Comparison of ENCODE assay signal across 32 cellular contexts in the genomic region with DNA sequence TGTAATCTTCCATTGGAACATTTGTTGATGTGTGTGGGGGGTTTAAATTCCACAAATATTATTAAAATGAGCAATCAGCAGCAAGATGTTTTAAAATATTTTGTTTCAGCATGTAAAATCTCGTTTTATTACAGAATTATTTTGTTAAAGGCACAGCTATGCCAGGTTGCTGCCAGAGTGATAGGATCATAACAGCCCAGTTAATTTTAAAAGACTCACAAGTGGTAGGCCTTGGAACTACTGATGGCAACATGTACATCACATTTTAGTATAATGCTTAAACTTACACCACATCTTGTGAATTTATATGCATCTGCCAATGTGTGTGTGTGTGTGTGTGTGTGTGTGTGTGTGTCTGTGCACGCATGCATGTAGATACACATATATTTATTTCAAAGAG.
DNase-seq lines count a peak whose midpoint lies in the region; ATAC-seq and TF ChIP-seq lines count a peak whose summit lies in the region.
"Had no signal": no experiment of that assay in that cellular context is flagged by ENCODE, and none has a peak within 500 bp of the region (broad histone marks: within the 10 kb centered on the region; RNA-seq: fewer than 3 reads in every experiment).

No MANE protein-coding gene starts in this region.

- H3K9me3 ChIP-seq in breast epithelium (no peaks in the 10 kb centered on the region), osteoblast (ENCODE audit: low read depth, low read length) (no peaks in the 10 kb centered on the region)
- H3K9me3 ChIP-seq: neutrophil, SJSA1, stomach, tibial nerve had no signal

- H3K27ac Mint-ChIP-seq in activated CD4-positive, alpha-beta T cell treated with anti-CD3 and anti-CD28 coated beads, Interleukin-2, amount 10 ng/mL, durations not matched to agents 7 days and 5 days = no peak overlapping the region
- H3K27ac Mint-ChIP-seq: activated CD8-positive, alpha-beta T cell treated with anti-CD3 and anti-CD28 coated beads for 36 hours; activated naive CD4-positive, alpha-beta T cell treated with anti-CD3 and anti-CD28 coated beads, Interleukin-2, amount 50 U/mL, for 72 hours; activated T-helper 2 cell treated with anti-CD3 and anti-CD28 coated beads, Interferon-gamma antibody, Interleukin-2, Interleukin-4, amounts not matched to agents 10 μg/mL and 5 μg/mL and 100 μg/mL, durations not matched to agents 14 hours and 24 hours and 36 hours; memory B cell had no signal

- CTCF ChIA-PET in activated CD4-positive, alpha-beta T cell treated with anti-CD3 and anti-CD28 coated beads, Interleukin-2, amount 10 ng/mL, durations not matched to agents 7 days and 5 days (lab: Charles Lee) = no interaction called here

- H3K9me3 Mint-ChIP-seq in activated CD4-positive, alpha-beta T cell treated with anti-CD3 and anti-CD28 coated beads, Interleukin-2, amount 10 ng/mL, durations not matched to agents 7 days and 5 days = peaks cover 4% of the 10 kb centered on the region
- H3K9me3 Mint-ChIP-seq: activated CD8-positive, alpha-beta T cell treated with anti-CD3 and anti-CD28 coated beads for 36 hours; activated naive CD4-positive, alpha-beta T cell treated with anti-CD3 and anti-CD28 coated beads, Interleukin-2, amount 50 U/mL, for 72 hours; activated T-helper 2 cell treated with anti-CD3 and anti-CD28 coated beads, Interferon-gamma antibody, Interleukin-2, Interleukin-4, amounts not matched to agents 10 μg/mL and 5 μg/mL and 100 μg/mL, durations not matched to agents 14 hours and 24 hours and 36 hours; effector memory CD8-positive, alpha-beta T cell had no signal

- H3K4me3 ChIP-seq in ACC112 (ENCODE audit: low read depth, low read length) (peak overlapping the region; percentile 50; the same call in 1 of the 2 replicates), breast epithelium (no peak overlapping the region), osteoblast (ENCODE audit: insufficient read depth, low read length) (no peak overlapping the region)
- H3K4me3 ChIP-seq: BLaER1 treated with 17β-estradiol and CSF1 and Interleukin-3, amounts not matched to agents 10 nM and 100 nM; cardiac muscle cell; SJSA1; smooth muscle cell; stomach; tibial nerve had no signal

- peak; percentile 2 for DNase-seq in HCEC 1CT
- no peak for DNase-seq in breast epithelium (ENCODE audit: low spot score in 2 of 2)
- DNase-seq in osteoblast (ENCODE audit: insufficient read length, low spot score, missing footprints) = peak; percentile 17
- DNase-seq in activated CD4-positive, alpha-beta T cell treated with anti-CD3 and anti-CD28 coated beads, Interleukin-2, amount 10 ng/mL, durations not matched to agents 7 days and 5 days = no peak
- DNase-seq: activated CD4-positive, CD25-positive, alpha-beta regulatory T cell; activated CD8-positive, alpha-beta T cell treated with anti-CD3 and anti-CD28 coated beads for 36 hours; anterior cingulate cortex; COR-L47; cortex of kidney; DMS53; effector memory CD8-positive, alpha-beta T cell; erythroblast; Kasumi-1; NCI-H1105 treated with DMSO at 0.1 percent for 48 hours; NCI-H2029; NCI-H526 treated with DMSO at 0.1 percent for 48 hours; stimulated activated CD4-positive, alpha-beta T cell treated with anti-CD3 and anti-CD28 coated beads, Interleukin-1b, Interleukin-23, amount 100 ng/mL, for 48 hours; stomach; T-helper 1 cell had no signal

- POLR2A ChIA-PET in activated CD4-positive, alpha-beta T cell treated with anti-CD3 and anti-CD28 coated beads, Interleukin-2, amount 10 ng/mL, durations not matched to agents 7 days and 5 days (lab: Charles Lee) = no interaction called here

- ATAC-seq in GM19328 (IDR thresholded peaks at IDR 0.05; ENCODE audit: unreplicated experiment) (no peak), GM21576 (IDR thresholded peaks at IDR 0.05; ENCODE audit: unreplicated experiment) (no peak)
- ATAC-seq: activated naive CD4-positive, alpha-beta T cell treated with anti-CD3 and anti-CD28 coated beads, Interleukin-2, amount 50 U/mL, for 72 hours; effector memory CD8-positive, alpha-beta T cell had no signal

- H3K4me1 Mint-ChIP-seq in activated CD4-positive, alpha-beta T cell treated with anti-CD3 and anti-CD28 coated beads, Interleukin-2, amount 10 ng/mL, durations not matched to agents 7 days and 5 days = peaks cover 2% of the 10 kb centered on the region
- H3K4me1 Mint-ChIP-seq: memory B cell had no signal

- no peak for TF ChIP-seq CTCF in breast epithelium (IDR thresholded peaks at IDR 0.05)
- TF ChIP-seq CTCF in osteoblast (IDR thresholded peaks at IDR 0.05; ENCODE audit: extremely low read depth, low read depth, low read length) = no peak

- no peaks in the 10 kb centered on the region for H3K27me3 Mint-ChIP-seq in activated CD4-positive, alpha-beta T cell treated with anti-CD3 and anti-CD28 coated beads, Interleukin-2, amount 10 ng/mL, durations not matched to agents 7 days and 5 days
- H3K27me3 Mint-ChIP-seq: activated CD8-positive, alpha-beta T cell treated with anti-CD3 and anti-CD28 coated beads for 36 hours; effector memory CD8-positive, alpha-beta T cell; memory B cell had no signal

- intact Hi-C loops in breast epithelium (cut with DNase I; ENCODE audit: low total_unique reads) = no loop called here

- TF ChIP-seq POLR2A in breast epithelium (IDR thresholded peaks at IDR 0.05) = no peak

- peak overlapping the region; percentile 71 for H2AFZ ChIP-seq in ACC112 (ENCODE audit: low read length, unreplicated experiment)
- H2AFZ ChIP-seq in osteoblast (ENCODE audit: low read length) = no peak overlapping the region

- H3K4me1 ChIP-seq in ACC112 (ENCODE audit: control insufficient read depth, insufficient read depth, low read length, unreplicated experiment) (peaks cover 25% of the 10 kb centered on the region), breast epithelium (no peaks in the 10 kb centered on the region), osteoblast (ENCODE audit: insufficient read depth, low read length) (peaks cover 13% of the 10 kb centered on the region)

- H3K27me3 ChIP-seq in ACC112 (ENCODE audit: insufficient read depth, low read length) (no peaks in the 10 kb centered on the region), breast epithelium (no peaks in the 10 kb centered on the region), osteoblast (ENCODE audit: insufficient read depth, low read length) (no peaks in the 10 kb centered on the region)
- H3K27me3 ChIP-seq: BLaER1 treated with 17β-estradiol and CSF1 and Interleukin-3, amounts not matched to agents 10 nM and 100 nM; cardiac muscle cell; neutrophil; SJSA1; stomach; tibial nerve had no signal

- H3K36me3 ChIP-seq in ACC112 (ENCODE audit: insufficient read depth, low read length) (no peaks in the 10 kb centered on the region), breast epithelium (no peaks in the 10 kb centered on the region), osteoblast (ENCODE audit: insufficient read depth, low read length) (no peaks in the 10 kb centered on the region)
- H3K36me3 ChIP-seq: BLaER1 treated with 17β-estradiol and CSF1 and Interleukin-3, amounts not matched to agents 10 nM and 100 nM; cardiac muscle cell; neutrophil; SJSA1; stomach; tibial nerve had no signal

- no peaks in the 10 kb centered on the region for H3K79me2 ChIP-seq in ACC112 (ENCODE audit: control insufficient read depth, insufficient read depth, low read length, unreplicated experiment)
- no peaks in the 10 kb centered on the region for H3K79me2 ChIP-seq in osteoblast (ENCODE audit: insufficient read depth, low read length)

- H3K4me3 Mint-ChIP-seq in activated CD4-positive, alpha-beta T cell treated with anti-CD3 and anti-CD28 coated beads, Interleukin-2, amount 10 ng/mL, durations not matched to agents 7 days and 5 days = no peak overlapping the region
- H3K4me3 Mint-ChIP-seq: activated CD8-positive, alpha-beta T cell treated with anti-CD3 and anti-CD28 coated beads for 36 hours; effector memory CD8-positive, alpha-beta T cell; memory B cell had no signal

- H3K4me2 ChIP-seq in osteoblast (ENCODE audit: insufficient read depth, low read length) = peak overlapping the region; percentile 5
- H3K4me2 ChIP-seq: BLaER1 treated with 17β-estradiol and CSF1 and Interleukin-3, amounts not matched to agents 10 nM and 100 nM; smooth muscle cell had no signal

- no peaks in the 10 kb centered on the region for H4K20me1 ChIP-seq in osteoblast (ENCODE audit: insufficient read depth, low read length)
- H4K20me1 ChIP-seq: BLaER1 treated with 17β-estradiol and CSF1 and Interleukin-3, amounts not matched to agents 10 nM and 100 nM had no signal

- peak overlapping the region; percentile 90 for H3K27ac ChIP-seq in ACC112 (ENCODE audit: low read depth, low read length)
- H3K27ac ChIP-seq in breast epithelium = peak overlapping the region; percentile 22 to 81
- H3K27ac ChIP-seq in osteoblast (ENCODE audit: low read depth, low read length) = peak overlapping the region; percentile 19
- H3K27ac ChIP-seq: BLaER1 treated with 17β-estradiol and CSF1 and Interleukin-3, amounts not matched to agents 10 nM and 100 nM; cardiac muscle cell; HL-60; neutrophil; SJSA1 had no signal

- H3K36me3 Mint-ChIP-seq in activated CD4-positive, alpha-beta T cell treated with anti-CD3 and anti-CD28 coated beads, Interleukin-2, amount 10 ng/mL, durations not matched to agents 7 days and 5 days (ENCODE audit: low read depth) = peaks cover 6% of the 10 kb centered on the region

Comparison
In these comparisons a context has a peak if more than half of its experiments do, and no peak if none do; other contexts are left out.
1. H3K27ac ChIP-seq: peak in every context shown above with its lines; median percentile 90 in ACC112; 52 in breast epithelium; 19 in osteoblast.
2. DNase-seq: peak in HCEC 1CT (single experiment) and osteoblast (single experiment); none in breast epithelium (0 of 2) and activated CD4-positive, alpha-beta T cell treated with anti-CD3 and anti-CD28 coated beads, Interleukin-2, amount 10 ng/mL, durations not matched to agents 7 days and 5 days (single experiment).